Comparison of ENCODE assay signal across 3 cellular contexts in the genomic region with DNA sequence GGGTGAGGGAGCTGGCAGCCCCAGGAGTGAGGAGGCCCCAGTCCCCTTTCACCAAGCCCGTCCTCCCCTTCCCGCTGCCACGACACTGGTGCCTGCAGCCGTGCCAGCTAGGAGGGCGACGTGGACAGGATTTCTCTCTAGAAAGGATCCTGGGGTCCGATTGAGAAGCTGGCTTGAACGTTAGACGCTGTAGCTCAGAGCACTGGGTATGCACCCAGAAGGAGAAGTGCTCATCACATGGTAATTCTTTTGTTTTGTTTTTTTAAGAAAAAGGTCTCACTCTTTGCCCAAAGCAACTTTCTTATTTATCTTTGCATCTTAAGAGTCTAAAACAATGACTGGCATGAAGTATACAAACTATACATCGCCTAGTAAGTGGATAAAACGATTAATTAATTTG. TPM values are rescaled to one million over a fixed set of nuclear protein-coding genes. Genes with fewer than 3 reads are reported as not detected.
A peak's percentile ranks its signal among the peaks of the same experiment; 100 is the strongest.
DNase-seq lines count a peak whose midpoint lies in the region; ATAC-seq, FAIRE-seq and TF ChIP-seq lines count a peak whose summit lies in the region.
"Not testable (repeated sequence)": the region's sequence is repeated elsewhere in the genome, so short reads cannot be mapped to it uniquely, and the experiment has no call there.

No MANE protein-coding gene starts in this region.

- not testable (repeated sequence) for DNase-seq in GM12891 (ENCODE audit: insufficient read length, low spot score); naive B cell; stimulated activated naive B cell treated with anti-CD40 and anti-IgM and Interleukin-4, amounts not matched to agents 10 μg/mL and 1 μg/mL and 100 μg/mL, for 72 hours

- not testable (repeated sequence) for TF ChIP-seq POLR2A in GM12891 (IDR thresholded peaks at IDR 0.05; ENCODE audit: low read depth, low read length)

- not testable (repeated sequence) for H3K27ac Mint-ChIP-seq in naive B cell; stimulated activated naive B cell treated with anti-CD40 and anti-IgM and Interleukin-4, amounts not matched to agents 10 μg/mL and 1 μg/mL and 100 μg/mL, for 72 hours

- H3K4me1 Mint-ChIP-seq in naive B cell; stimulated activated naive B cell treated with anti-CD40 and anti-IgM and Interleukin-4, amounts not matched to agents 10 μg/mL and 1 μg/mL and 100 μg/mL, for 72 hours: not testable (repeated sequence)

- not testable (repeated sequence) for H3K36me3 Mint-ChIP-seq in naive B cell; stimulated activated naive B cell treated with anti-CD40 and anti-IgM and Interleukin-4, amounts not matched to agents 10 μg/mL and 1 μg/mL and 100 μg/mL, for 72 hours

- H3K9me3 Mint-ChIP-seq in naive B cell; stimulated activated naive B cell treated with anti-CD40 and anti-IgM and Interleukin-4, amounts not matched to agents 10 μg/mL and 1 μg/mL and 100 μg/mL, for 72 hours: not testable (repeated sequence)

- FAIRE-seq in GM12891 (lab: Jason Lieb, UNC) = peak; percentile 56

- ATAC-seq in naive B cell (ENCODE audit: low read depth in 2 of 2) = peak; percentile 60 to 62
- peak; percentile 21 to 27 for ATAC-seq in stimulated activated naive B cell treated with anti-CD40 and anti-IgM and Interleukin-4, amounts not matched to agents 10 μg/mL and 1 μg/mL and 100 μg/mL, for 72 hours (replicated peaks)

- not testable (repeated sequence) for H3K27me3 Mint-ChIP-seq in naive B cell; stimulated activated naive B cell treated with anti-CD40 and anti-IgM and Interleukin-4, amounts not matched to agents 10 μg/mL and 1 μg/mL and 100 μg/mL, for 72 hours

- H3K4me3 Mint-ChIP-seq in naive B cell; stimulated activated naive B cell treated with anti-CD40 and anti-IgM and Interleukin-4, amounts not matched to agents 10 μg/mL and 1 μg/mL and 100 μg/mL, for 72 hours: not testable (repeated sequence)

RNA-seq across cellular contexts. Expression of gene GATD3, which starts 34.0 kb away (rescaled TPM):
- polyA plus RNA-seq in GM12891 (2012; ENCODE audit: low read depth, missing spikeins) = 20.6 TPM
- 10 to 100 TPM; 11.0 to 64.2 (median 33.9) TPM for polyA plus RNA-seq in naive B cell (ENCODE audit: low read depth in 6 of 6)
